In the genomic region with DNA sequence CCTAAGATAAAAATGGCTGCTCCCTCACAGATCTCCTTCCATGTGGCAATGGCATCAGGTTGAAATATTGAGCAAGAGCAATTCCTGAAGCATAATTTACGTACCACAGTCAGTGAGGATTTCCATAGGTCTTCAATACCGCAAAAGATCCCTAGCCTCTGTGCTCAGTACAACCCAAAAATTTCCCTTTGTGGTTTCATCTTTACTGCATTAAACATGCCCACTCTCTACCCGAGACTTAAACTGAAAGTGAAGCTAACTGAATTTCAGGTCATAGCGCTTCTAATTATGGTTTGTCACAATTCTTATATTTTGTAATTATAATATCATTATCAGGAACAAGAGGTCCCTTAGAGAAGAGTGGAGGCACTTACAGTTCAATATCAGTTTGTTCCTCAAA, we compare ENCODE assay signal across 1 cellular context.
TF ChIP-seq lines count a peak whose summit lies in the region.

No MANE protein-coding gene starts in this region.

TF ChIP-seq in GM12878, 131 proteins besides CTCF, POLR2A, EP300 and RAD21 (continued from another document):
- TF ChIP-seq, protein P1, sequence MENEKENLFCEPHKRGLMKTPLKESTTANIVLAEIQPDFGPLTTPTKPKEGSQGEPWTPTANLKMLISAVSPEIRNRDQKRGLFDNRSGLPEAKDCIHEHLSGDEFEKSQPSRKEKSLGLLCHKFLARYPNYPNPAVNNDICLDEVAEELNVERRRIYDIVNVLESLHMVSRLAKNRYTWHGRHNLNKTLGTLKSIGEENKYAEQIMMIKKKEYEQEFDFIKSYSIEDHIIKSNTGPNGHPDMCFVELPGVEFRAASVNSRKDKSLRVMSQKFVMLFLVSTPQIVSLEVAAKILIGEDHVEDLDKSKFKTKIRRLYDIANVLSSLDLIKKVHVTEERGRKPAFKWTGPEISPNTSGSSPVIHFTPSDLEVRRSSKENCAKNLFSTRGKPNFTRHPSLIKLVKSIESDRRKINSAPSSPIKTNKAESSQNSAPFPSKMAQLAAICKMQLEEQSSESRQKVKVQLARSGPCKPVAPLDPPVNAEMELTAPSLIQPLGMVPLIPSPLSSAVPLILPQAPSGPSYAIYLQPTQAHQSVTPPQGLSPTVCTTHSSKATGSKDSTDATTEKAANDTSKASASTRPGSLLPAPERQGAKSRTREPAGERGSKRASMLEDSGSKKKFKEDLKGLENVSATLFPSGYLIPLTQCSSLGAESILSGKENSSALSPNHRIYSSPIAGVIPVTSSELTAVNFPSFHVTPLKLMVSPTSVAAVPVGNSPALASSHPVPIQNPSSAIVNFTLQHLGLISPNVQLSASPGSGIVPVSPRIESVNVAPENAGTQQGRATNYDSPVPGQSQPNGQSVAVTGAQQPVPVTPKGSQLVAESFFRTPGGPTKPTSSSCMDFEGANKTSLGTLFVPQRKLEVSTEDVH (IDR thresholded peaks at IDR 0.05; ENCODE audit: low read depth, partially characterized antibody) = no peak
- TF ChIP-seq PKNOX1 (IDR thresholded peaks at IDR 0.05) = no peak
- no peak for TF ChIP-seq BMI1 (IDR thresholded peaks at IDR 0.05; ENCODE audit: borderline replicate concordance)
- TF ChIP-seq, protein P2, sequence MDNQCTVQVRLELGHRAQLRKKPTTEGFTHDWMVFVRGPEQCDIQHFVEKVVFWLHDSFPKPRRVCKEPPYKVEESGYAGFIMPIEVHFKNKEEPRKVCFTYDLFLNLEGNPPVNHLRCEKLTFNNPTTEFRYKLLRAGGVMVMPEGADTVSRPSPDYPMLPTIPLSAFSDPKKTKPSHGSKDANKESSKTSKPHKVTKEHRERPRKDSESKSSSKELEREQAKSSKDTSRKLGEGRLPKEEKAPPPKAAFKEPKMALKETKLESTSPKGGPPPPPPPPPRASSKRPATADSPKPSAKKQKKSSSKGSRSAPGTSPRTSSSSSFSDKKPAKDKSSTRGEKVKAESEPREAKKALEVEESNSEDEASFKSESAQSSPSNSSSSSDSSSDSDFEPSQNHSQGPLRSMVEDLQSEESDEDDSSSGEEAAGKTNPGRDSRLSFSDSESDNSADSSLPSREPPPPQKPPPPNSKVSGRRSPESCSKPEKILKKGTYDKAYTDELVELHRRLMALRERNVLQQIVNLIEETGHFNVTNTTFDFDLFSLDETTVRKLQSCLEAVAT (IDR thresholded peaks at IDR 0.05) = 0 out of 2 replicates have a peak, but pooled peaks have one; percentile 44
- TF ChIP-seq BCLAF1 (IDR thresholded peaks at IDR 0.05) = no peak
- TF ChIP-seq PRDM15 (CRISPR knock-in tag; IDR thresholded peaks at IDR 0.05) = no peak
- TF ChIP-seq HDGF (IDR thresholded peaks at IDR 0.05) = no peak
- TF ChIP-seq ATF2 (IDR thresholded peaks at IDR 0.05; ENCODE audit: low read length) = no peak
- TF ChIP-seq HSF1 (IDR thresholded peaks at IDR 0.05; ENCODE audit: low read depth, low read length) = no peak
- no peak for TF ChIP-seq LARP7 (IDR thresholded peaks at IDR 0.05)
- peak; percentile 81 for TF ChIP-seq MTA2 (IDR thresholded peaks at IDR 0.05; ENCODE audit: low read depth)
- no peak for TF ChIP-seq NR2C2 (IDR thresholded peaks at IDR 0.05; ENCODE audit: borderline replicate concordance, control insufficient read depth, insufficient read length, low read depth)
- TF ChIP-seq HDAC6 (IDR thresholded peaks at IDR 0.05; ENCODE audit: unreplicated experiment) = no peak
- no peak for TF ChIP-seq STAT3 (IDR thresholded peaks at IDR 0.05; ENCODE audit: low read depth, low read length)
- TF ChIP-seq KLF5 (IDR thresholded peaks at IDR 0.05; ENCODE audit: partially characterized antibody) = no peak
- TF ChIP-seq RUNX3 (IDR thresholded peaks at IDR 0.05; ENCODE audit: low read length) = peak; percentile 94
- TF ChIP-seq HCFC1 (IDR thresholded peaks at IDR 0.05; ENCODE audit: low read length) = no peak
- TF ChIP-seq FOS (IDR thresholded peaks at IDR 0.05; ENCODE audit: borderline replicate concordance, extremely low read depth, insufficient read length) = no peak
- no peak for TF ChIP-seq SPI1 (IDR thresholded peaks at IDR 0.05; ENCODE audit: borderline replicate concordance, insufficient read depth, low read depth, low read length)
- peak; percentile 70 for TF ChIP-seq EED (IDR thresholded peaks at IDR 0.05; ENCODE audit: low read depth)
- no peak for TF ChIP-seq NFXL1 (IDR thresholded peaks at IDR 0.05; ENCODE audit: borderline replicate concordance)
- TF ChIP-seq ATF7 (IDR thresholded peaks at IDR 0.05; ENCODE audit: low read depth) = no peak
- TF ChIP-seq NBN (IDR thresholded peaks at IDR 0.05) = no peak
- peak; percentile 65 for TF ChIP-seq DPF2 (IDR thresholded peaks at IDR 0.05)
- TF ChIP-seq ZNF207 (IDR thresholded peaks at IDR 0.05; ENCODE audit: borderline replicate concordance) = no peak
- no peak for TF ChIP-seq NRF1 (conservative IDR thresholded peaks at IDR 0.05; ENCODE audit: low read depth, low read length)
- no peak for TF ChIP-seq SRF (IDR thresholded peaks at IDR 0.05; ENCODE audit: low read depth in 2 of 2, low read length in 2 of 2)
- no peak for TF ChIP-seq MTA3 (IDR thresholded peaks at IDR 0.05; ENCODE audit: borderline replicate concordance, low read length)
- no peak for TF ChIP-seq WRNIP1 (IDR thresholded peaks at IDR 0.05; ENCODE audit: borderline replicate concordance, low read depth, low read length)
- no peak for TF ChIP-seq EZH2 (IDR thresholded peaks at IDR 0.05; ENCODE audit: borderline replicate concordance, control insufficient read depth, low read depth, low read length)
- no peak for TF ChIP-seq BRCA1 (IDR thresholded peaks at IDR 0.05; ENCODE audit: low read depth, low read length)
- TF ChIP-seq SMC3 (IDR thresholded peaks at IDR 0.05; ENCODE audit: borderline replicate concordance, low read length) = no peak
- TF ChIP-seq JUNB (IDR thresholded peaks at IDR 0.05) = peak; percentile 45
- no peak for TF ChIP-seq SMAD5 (IDR thresholded peaks at IDR 0.05; ENCODE audit: low read depth)
- TF ChIP-seq YBX1 (IDR thresholded peaks at IDR 0.05) = no peak
- TF ChIP-seq CHD2 (IDR thresholded peaks at IDR 0.05; ENCODE audit: borderline replicate concordance, low read depth, low read length) = no peak
- no peak for TF ChIP-seq TCF3 (IDR thresholded peaks at IDR 0.05; ENCODE audit: borderline replicate concordance, insufficient read depth, low read depth, low read length)
- no peak for TF ChIP-seq SP1 (IDR thresholded peaks at IDR 0.05; ENCODE audit: low read depth, low read length)
- TF ChIP-seq SIN3A (IDR thresholded peaks at IDR 0.05; ENCODE audit: low read depth, low read length) = no peak
- no peak for TF ChIP-seq CEBPB (IDR thresholded peaks at IDR 0.05; ENCODE audit: borderline replicate concordance in 1 of 2, low read depth in 2 of 2, low read length in 2 of 2)
- TF ChIP-seq TARDBP (IDR thresholded peaks at IDR 0.05; ENCODE audit: borderline replicate concordance) = no peak
- TF ChIP-seq HDAC2 (IDR thresholded peaks at IDR 0.05) = no peak
- TF ChIP-seq ZBTB33 (IDR thresholded peaks at IDR 0.05) = no peak
- TF ChIP-seq PAX5 (IDR thresholded peaks at IDR 0.05; ENCODE audit: borderline replicate concordance, low read depth, low read length) = no peak; the same call in 1 of the 2 replicates
- TF ChIP-seq ZNF217 (IDR thresholded peaks at IDR 0.05) = peak; percentile 42; the same call in 1 of the 2 replicates
- no peak for TF ChIP-seq JUND (IDR thresholded peaks at IDR 0.05; ENCODE audit: low read depth, low read length)
- TF ChIP-seq ZSCAN29 (IDR thresholded peaks at IDR 0.05) = no peak
- no peak for TF ChIP-seq MYB (IDR thresholded peaks at IDR 0.05; ENCODE audit: borderline replicate concordance, low read depth, low read length)
- no peak for TF ChIP-seq SREBF1 (IDR thresholded peaks at IDR 0.05; ENCODE audit: low read length)
- TF ChIP-seq YY1 (IDR thresholded peaks at IDR 0.05; ENCODE audit: low read depth, low read length) = no peak
- peak; percentile 26; the same call in 1 of the 2 replicates for TF ChIP-seq MXI1 (IDR thresholded peaks at IDR 0.05; ENCODE audit: low read depth, low read length)
- no peak for TF ChIP-seq SREBF2 (IDR thresholded peaks at IDR 0.05; ENCODE audit: low read length)
